1 cellular context compared by ENCODE assay signal in the genomic region with DNA sequence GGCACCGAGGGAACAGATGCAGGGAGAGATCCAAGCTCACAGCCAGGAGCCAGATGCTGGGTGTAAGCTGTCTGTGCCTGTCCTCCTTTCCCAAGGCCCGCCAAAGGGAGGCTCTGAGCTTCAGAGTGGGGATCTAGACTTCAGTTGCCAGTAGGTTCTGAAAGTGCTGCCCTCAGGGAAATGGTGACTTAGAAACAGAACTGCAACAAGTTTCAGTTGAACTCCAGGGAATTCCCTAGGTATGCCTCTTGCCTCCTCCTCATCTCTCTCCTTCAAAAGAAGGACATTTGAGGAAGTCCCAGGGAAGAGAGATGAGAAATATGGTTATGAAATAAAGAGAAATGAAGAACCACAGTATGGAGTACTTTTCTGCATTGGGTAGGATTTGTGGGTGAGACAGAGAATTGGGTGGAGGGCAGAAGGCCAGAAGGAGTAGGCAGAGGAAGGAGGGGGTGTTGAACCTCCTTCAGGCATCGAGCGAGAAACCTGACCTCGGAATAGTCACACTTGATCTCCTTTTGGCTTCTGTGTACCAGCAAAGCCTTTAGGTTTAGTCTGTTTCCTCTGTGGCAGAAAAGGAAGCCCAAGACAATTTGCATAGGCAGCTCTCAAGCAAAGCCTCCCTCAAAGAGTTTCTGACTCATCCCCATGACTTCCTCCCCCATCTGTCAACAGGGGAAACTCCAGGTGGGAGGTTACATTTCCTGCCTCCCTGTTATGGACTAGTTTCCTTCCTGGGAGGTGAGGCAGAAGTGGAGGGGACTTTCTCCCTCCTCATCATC.
TF ChIP-seq lines count a peak whose summit lies in the region.

No MANE protein-coding gene starts in this region.

TF ChIP-seq in GM23338, 12 proteins besides CTCF, POLR2A, EP300 and RAD21 (continued from another document):
- TF ChIP-seq, protein P1, sequence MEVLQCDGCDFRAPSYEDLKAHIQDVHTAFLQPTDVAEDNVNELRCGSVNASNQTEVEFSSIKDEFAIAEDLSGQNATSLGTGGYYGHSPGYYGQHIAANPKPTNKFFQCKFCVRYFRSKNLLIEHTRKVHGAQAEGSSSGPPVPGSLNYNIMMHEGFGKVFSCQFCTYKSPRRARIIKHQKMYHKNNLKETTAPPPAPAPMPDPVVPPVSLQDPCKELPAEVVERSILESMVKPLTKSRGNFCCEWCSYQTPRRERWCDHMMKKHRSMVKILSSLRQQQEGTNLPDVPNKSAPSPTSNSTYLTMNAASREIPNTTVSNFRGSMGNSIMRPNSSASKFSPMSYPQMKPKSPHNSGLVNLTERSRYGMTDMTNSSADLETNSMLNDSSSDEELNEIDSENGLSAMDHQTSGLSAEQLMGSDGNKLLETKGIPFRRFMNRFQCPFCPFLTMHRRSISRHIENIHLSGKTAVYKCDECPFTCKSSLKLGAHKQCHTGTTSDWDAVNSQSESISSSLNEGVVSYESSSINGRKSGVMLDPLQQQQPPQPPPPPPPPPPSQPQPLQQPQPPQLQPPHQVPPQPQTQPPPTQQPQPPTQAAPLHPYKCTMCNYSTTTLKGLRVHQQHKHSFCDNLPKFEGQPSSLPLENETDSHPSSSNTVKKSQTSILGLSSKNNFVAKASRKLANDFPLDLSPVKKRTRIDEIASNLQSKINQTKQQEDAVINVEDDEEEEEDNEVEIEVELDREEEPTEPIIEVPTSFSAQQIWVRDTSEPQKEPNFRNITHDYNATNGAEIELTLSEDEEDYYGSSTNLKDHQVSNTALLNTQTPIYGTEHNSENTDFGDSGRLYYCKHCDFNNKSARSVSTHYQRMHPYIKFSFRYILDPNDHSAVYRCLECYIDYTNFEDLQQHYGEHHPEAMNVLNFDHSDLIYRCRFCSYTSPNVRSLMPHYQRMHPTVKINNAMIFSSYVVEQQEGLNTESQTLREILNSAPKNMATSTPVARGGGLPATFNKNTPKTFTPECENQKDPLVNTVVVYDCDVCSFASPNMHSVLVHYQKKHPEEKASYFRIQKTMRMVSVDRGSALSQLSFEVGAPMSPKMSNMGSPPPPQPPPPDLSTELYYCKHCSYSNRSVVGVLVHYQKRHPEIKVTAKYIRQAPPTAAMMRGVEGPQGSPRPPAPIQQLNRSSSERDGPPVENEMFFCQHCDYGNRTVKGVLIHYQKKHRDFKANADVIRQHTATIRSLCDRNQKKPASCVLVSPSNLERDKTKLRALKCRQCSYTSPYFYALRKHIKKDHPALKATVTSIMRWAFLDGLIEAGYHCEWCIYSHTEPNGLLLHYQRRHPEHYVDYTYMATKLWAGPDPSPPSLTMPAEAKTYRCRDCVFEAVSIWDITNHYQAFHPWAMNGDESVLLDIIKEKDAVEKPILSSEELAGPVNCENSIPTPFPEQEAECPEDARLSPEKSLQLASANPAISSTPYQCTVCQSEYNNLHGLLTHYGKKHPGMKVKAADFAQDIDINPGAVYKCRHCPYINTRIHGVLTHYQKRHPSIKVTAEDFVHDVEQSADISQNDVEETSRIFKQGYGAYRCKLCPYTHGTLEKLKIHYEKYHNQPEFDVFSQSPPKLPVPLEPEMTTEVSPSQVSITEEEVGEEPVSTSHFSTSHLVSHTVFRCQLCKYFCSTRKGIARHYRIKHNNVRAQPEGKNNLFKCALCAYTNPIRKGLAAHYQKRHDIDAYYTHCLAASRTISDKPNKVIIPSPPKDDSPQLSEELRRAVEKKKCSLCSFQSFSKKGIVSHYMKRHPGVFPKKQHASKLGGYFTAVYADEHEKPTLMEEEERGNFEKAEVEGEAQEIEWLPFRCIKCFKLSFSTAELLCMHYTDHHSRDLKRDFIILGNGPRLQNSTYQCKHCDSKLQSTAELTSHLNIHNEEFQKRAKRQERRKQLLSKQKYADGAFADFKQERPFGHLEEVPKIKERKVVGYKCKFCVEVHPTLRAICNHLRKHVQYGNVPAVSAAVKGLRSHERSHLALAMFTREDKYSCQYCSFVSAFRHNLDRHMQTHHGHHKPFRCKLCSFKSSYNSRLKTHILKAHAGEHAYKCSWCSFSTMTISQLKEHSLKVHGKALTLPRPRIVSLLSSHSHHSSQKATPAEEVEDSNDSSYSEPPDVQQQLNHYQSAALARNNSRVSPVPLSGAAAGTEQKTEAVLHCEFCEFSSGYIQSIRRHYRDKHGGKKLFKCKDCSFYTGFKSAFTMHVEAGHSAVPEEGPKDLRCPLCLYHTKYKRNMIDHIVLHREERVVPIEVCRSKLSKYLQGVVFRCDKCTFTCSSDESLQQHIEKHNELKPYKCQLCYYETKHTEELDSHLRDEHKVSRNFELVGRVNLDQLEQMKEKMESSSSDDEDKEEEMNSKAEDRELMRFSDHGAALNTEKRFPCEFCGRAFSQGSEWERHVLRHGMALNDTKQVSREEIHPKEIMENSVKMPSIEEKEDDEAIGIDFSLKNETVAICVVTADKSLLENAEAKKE (CRISPR knock-in tag; IDR thresholded peaks at IDR 0.05) = peak; percentile 80
